Comparison of ENCODE assay signal across 17 cellular contexts in genomic region chr5:35316611-35317307, GRCh38.
A peak's percentile ranks its signal among the peaks of the same experiment; 100 is the strongest.
DNase-seq lines count a peak whose midpoint lies in the region; ATAC-seq and TF ChIP-seq lines count a peak whose summit lies in the region.
"Had no signal": no experiment of that assay in that cellular context is flagged by ENCODE, and none has a peak within 500 bp of the region (broad histone marks: within the 10 kb centered on the region; RNA-seq: fewer than 3 reads in every experiment).

No MANE protein-coding gene starts in this region.

- H3K4me3 ChIP-seq in epithelial cell of esophagus (ENCODE audit: low read length) (no peak overlapping the region), WERI-Rb-1 (ENCODE audit: low read depth, low read length) (no peak overlapping the region)
- H3K4me3 ChIP-seq: neural progenitor cell had no signal

- peak; percentile 50 to 70 for ATAC-seq in activated naive CD4-positive, alpha-beta T cell treated with anti-CD3 and anti-CD28 coated beads, Interleukin-2, amount 50 U/mL, for 72 hours
- ATAC-seq in stimulated activated effector memory CD8-positive, alpha-beta T cell treated with anti-CD3 and anti-CD28 coated beads, Interleukin-12 subunit alpha, Interleukin-12 subunit beta, amount 100 ng/mL, for 72 hours = peak; percentile 67
- no peak for ATAC-seq in GM21423 (IDR thresholded peaks at IDR 0.05; ENCODE audit: unreplicated experiment)
- ATAC-seq: left cardiac atrium had no signal

- H3K4me3 Mint-ChIP-seq in activated naive CD4-positive, alpha-beta T cell treated with anti-CD3 and anti-CD28 coated beads, Interleukin-2, amount 10 ng/mL, durations not matched to agents 7 days and 5 days = no peak overlapping the region
- H3K4me3 Mint-ChIP-seq in stimulated activated effector memory CD8-positive, alpha-beta T cell treated with anti-CD3 and anti-CD28 coated beads, Interleukin-12 subunit alpha, Interleukin-12 subunit beta, amount 100 ng/mL, for 72 hours = no peak overlapping the region
- H3K4me3 Mint-ChIP-seq: activated T-helper 1 cell treated with anti-CD3 and anti-CD28 coated beads, Interleukin-12 subunit alpha, Interleukin-12 subunit beta, Interleukin-2, Interleukin-4 antibody, amounts not matched to agents 30 ng/mL and 10 ng/mL and 1 ng/mL, durations not matched to agents 14 hours and 24 hours and 36 hours; neural progenitor cell; T-helper 2 cell treated with Interferon-gamma antibody and Interleukin-4, amounts not matched to agents 5 μg/mL and 100 μg/mL, for 36 hours had no signal

- H3K9me3 ChIP-seq in WERI-Rb-1 (ENCODE audit: severe bottlenecking) = no peaks in the 10 kb centered on the region

- no peaks in the 10 kb centered on the region for H3K4me1 Mint-ChIP-seq in activated naive CD4-positive, alpha-beta T cell treated with anti-CD3 and anti-CD28 coated beads, Interleukin-2, amount 10 ng/mL, durations not matched to agents 7 days and 5 days
- peaks cover 8% of the 10 kb centered on the region for H3K4me1 Mint-ChIP-seq in stimulated activated effector memory CD8-positive, alpha-beta T cell treated with anti-CD3 and anti-CD28 coated beads, Interleukin-12 subunit alpha, Interleukin-12 subunit beta, amount 100 ng/mL, for 72 hours

- no peaks in the 10 kb centered on the region for H3K36me3 ChIP-seq in WERI-Rb-1
- H3K36me3 ChIP-seq: neural progenitor cell had no signal

- no peaks in the 10 kb centered on the region for H3K27me3 Mint-ChIP-seq in activated naive CD4-positive, alpha-beta T cell treated with anti-CD3 and anti-CD28 coated beads, Interleukin-2, amount 10 ng/mL, durations not matched to agents 7 days and 5 days

- H3K27me3 ChIP-seq in WERI-Rb-1 (ENCODE audit: insufficient read depth, low read depth, severe bottlenecking) = peaks cover 68% of the 10 kb centered on the region
- H3K27me3 ChIP-seq: neural progenitor cell had no signal

- no peak for DNase-seq in activated naive CD4-positive, alpha-beta T cell treated with anti-CD3 and anti-CD28 coated beads, Interleukin-2, amount 50 U/mL, for 72 hours (ENCODE audit: low spot score in 2 of 2)
- DNase-seq in activated naive CD4-positive, alpha-beta T cell treated with anti-CD3 and anti-CD28 coated beads, Interleukin-2, amount 10 ng/mL, durations not matched to agents 7 days and 5 days = no peak
- peak; percentile 76 for DNase-seq in NCI-H2171 treated with DMSO at 0.1 percent for 48 hours (lab: John Stamatoyannopoulos, UW)
- DNase-seq in epithelial cell of esophagus (ENCODE audit: low read depth) = peak; percentile 69
- DNase-seq in stimulated activated effector memory CD8-positive, alpha-beta T cell treated with anti-CD3 and anti-CD28 coated beads, Interleukin-12 subunit alpha, Interleukin-12 subunit beta, amount 100 ng/mL, for 72 hours (ENCODE audit: low spot score in 2 of 2) = no peak
- no peak for DNase-seq in NCI-H1092 treated with DMSO at 0.1 percent for 48 hours (lab: John Stamatoyannopoulos, UW)
- no peak for DNase-seq in WERI-Rb-1
- DNase-seq: amniotic stem cell; effector CD8-positive, alpha-beta T cell; hypothalamus; left cardiac atrium; MM.1S; NCI-H1694 had no signal

- no peak overlapping the region for H3K27ac ChIP-seq in WERI-Rb-1
- H3K27ac ChIP-seq: neural progenitor cell had no signal

- peaks cover 4 to 9% of the 10 kb centered on the region in 2 donors for H3K9me3 Mint-ChIP-seq in activated naive CD4-positive, alpha-beta T cell treated with anti-CD3 and anti-CD28 coated beads, Interleukin-2, amount 50 U/mL, for 72 hours
- no peaks in the 10 kb centered on the region for H3K9me3 Mint-ChIP-seq in activated naive CD4-positive, alpha-beta T cell treated with anti-CD3 and anti-CD28 coated beads, Interleukin-2, amount 10 ng/mL, durations not matched to agents 7 days and 5 days
- peaks cover 3% of the 10 kb centered on the region for H3K9me3 Mint-ChIP-seq in stimulated activated effector memory CD8-positive, alpha-beta T cell treated with anti-CD3 and anti-CD28 coated beads, Interleukin-12 subunit alpha, Interleukin-12 subunit beta, amount 100 ng/mL, for 72 hours
- H3K9me3 Mint-ChIP-seq: activated T-helper 1 cell treated with anti-CD3 and anti-CD28 coated beads, Interleukin-12 subunit alpha, Interleukin-12 subunit beta, Interleukin-2, Interleukin-4 antibody, amounts not matched to agents 30 ng/mL and 10 ng/mL and 1 ng/mL, durations not matched to agents 14 hours and 24 hours and 36 hours; neural progenitor cell; T-helper 2 cell treated with Interferon-gamma antibody and Interleukin-4, amounts not matched to agents 5 μg/mL and 100 μg/mL, for 36 hours had no signal

- peaks cover 0 to 5% of the 10 kb centered on the region in 2 donors for H3K36me3 Mint-ChIP-seq in activated naive CD4-positive, alpha-beta T cell treated with anti-CD3 and anti-CD28 coated beads, Interleukin-2, amount 50 U/mL, for 72 hours
- H3K36me3 Mint-ChIP-seq in activated naive CD4-positive, alpha-beta T cell treated with anti-CD3 and anti-CD28 coated beads, Interleukin-2, amount 10 ng/mL, durations not matched to agents 7 days and 5 days = no peaks in the 10 kb centered on the region
- no peaks in the 10 kb centered on the region for H3K36me3 Mint-ChIP-seq in stimulated activated effector memory CD8-positive, alpha-beta T cell treated with anti-CD3 and anti-CD28 coated beads, Interleukin-12 subunit alpha, Interleukin-12 subunit beta, amount 100 ng/mL, for 72 hours
- H3K36me3 Mint-ChIP-seq: neural progenitor cell had no signal

- CTCF ChIA-PET in activated naive CD4-positive, alpha-beta T cell treated with anti-CD3 and anti-CD28 coated beads, Interleukin-2, amount 10 ng/mL, durations not matched to agents 7 days and 5 days (lab: Charles Lee) = no interaction called here

- TF ChIP-seq CTCF in epithelial cell of esophagus (IDR thresholded peaks at IDR 0.05; ENCODE audit: insufficient read depth, low read depth, low read length, missing control alignments) (no peak), WERI-Rb-1 (IDR thresholded peaks at IDR 0.05; ENCODE audit: low read depth, low read length) (no peak)

- no peak overlapping the region for H3K27ac Mint-ChIP-seq in activated naive CD4-positive, alpha-beta T cell treated with anti-CD3 and anti-CD28 coated beads, Interleukin-2, amount 50 U/mL, for 72 hours
- no peak overlapping the region for H3K27ac Mint-ChIP-seq in activated naive CD4-positive, alpha-beta T cell treated with anti-CD3 and anti-CD28 coated beads, Interleukin-2, amount 10 ng/mL, durations not matched to agents 7 days and 5 days
- no peak overlapping the region for H3K27ac Mint-ChIP-seq in stimulated activated effector memory CD8-positive, alpha-beta T cell treated with anti-CD3 and anti-CD28 coated beads, Interleukin-12 subunit alpha, Interleukin-12 subunit beta, amount 100 ng/mL, for 72 hours
- H3K27ac Mint-ChIP-seq: activated T-helper 1 cell treated with anti-CD3 and anti-CD28 coated beads, Interleukin-12 subunit alpha, Interleukin-12 subunit beta, Interleukin-2, Interleukin-4 antibody, amounts not matched to agents 30 ng/mL and 10 ng/mL and 1 ng/mL, durations not matched to agents 14 hours and 24 hours and 36 hours; neural progenitor cell; T-helper 2 cell treated with Interferon-gamma antibody and Interleukin-4, amounts not matched to agents 5 μg/mL and 100 μg/mL, for 36 hours had no signal

Comparison
In these comparisons a context has a peak if more than half of its experiments do, and no peak if none do; other contexts are left out.
1. DNase-seq: peak in NCI-H2171 treated with DMSO at 0.1 percent for 48 hours (single experiment) and epithelial cell of esophagus (single experiment); none in activated naive CD4-positive, alpha-beta T cell treated with anti-CD3 and anti-CD28 coated beads, Interleukin-2, amount 50 U/mL, for 72 hours (0 of 2), activated naive CD4-positive, alpha-beta T cell treated with anti-CD3 and anti-CD28 coated beads, Interleukin-2, amount 10 ng/mL, durations not matched to agents 7 days and 5 days (single experiment), stimulated activated effector memory CD8-positive, alpha-beta T cell treated with anti-CD3 and anti-CD28 coated beads, Interleukin-12 subunit alpha, Interleukin-12 subunit beta, amount 100 ng/mL, for 72 hours (0 of 2), NCI-H1092 treated with DMSO at 0.1 percent for 48 hours (single experiment) and WERI-Rb-1 (single experiment).